ENCODE assay signal across 19 cellular contexts in genomic region chr11:34181856-34182405, GRCh38.
"Had no signal": no experiment of that assay in that cellular context is flagged by ENCODE, and none has a peak within 500 bp of the region (broad histone marks: within the 10 kb centered on the region; RNA-seq: fewer than 3 reads in every experiment).

No MANE protein-coding gene starts in this region.

- H3K4me3 Mint-ChIP-seq: natural killer cell, neural crest cell had no signal

- H3K36me3 ChIP-seq: colonic mucosa, esophagus squamous epithelium, gastrocnemius medialis, heart right ventricle, pancreas, tibial artery, upper lobe of left lung, uterus had no signal

- H3K4me3 ChIP-seq: colonic mucosa, esophagus squamous epithelium, gastrocnemius medialis, heart right ventricle, mucosa of descending colon, pancreas, tibial artery, upper lobe of left lung, uterus had no signal

- H3K4me1 ChIP-seq: colonic mucosa, pancreas, uterus had no signal

- H3K27ac Mint-ChIP-seq: natural killer cell, progenitor cell of endocrine pancreas had no signal

- H3K9me3 ChIP-seq: colonic mucosa, esophagus squamous epithelium, gastrocnemius medialis, heart right ventricle, mucosa of descending colon, pancreas, tibial artery, upper lobe of left lung, uterus had no signal

- ATAC-seq: gastrocnemius medialis, left ventricle myocardium superior, mucosa of descending colon, natural killer cell, pancreas, right cardiac atrium had no signal

- H3K36me3 Mint-ChIP-seq: natural killer cell had no signal

- H3K27ac ChIP-seq: colonic mucosa, esophagus squamous epithelium, gastrocnemius medialis, heart right ventricle, pancreas, tibial artery, upper lobe of left lung, uterus had no signal

- H3K27me3 ChIP-seq: colonic mucosa, gastrocnemius medialis, heart right ventricle, pancreas, tibial artery, upper lobe of left lung, uterus had no signal

- DNase-seq: colonic mucosa; dermis blood vessel endothelial cell; esophagus squamous epithelium; gastrocnemius medialis; heart right ventricle; islet precursor cell; left ventricle myocardium superior; mucosa of descending colon; natural killer cell; pancreas; right cardiac atrium; small intestine; stimulated activated CD4-positive, alpha-beta T cell treated with anti-CD3 and anti-CD28 coated beads, Interleukin-12 subunit alpha, Interleukin-12 subunit beta, amount 100 ng/mL, for 4 hours; stimulated activated naive CD4-positive, alpha-beta T cell treated with Interleukin-2 at 50 U/mL for 16 hours; tibial artery; upper lobe of left lung; uterus had no signal

- H3K9me3 Mint-ChIP-seq: natural killer cell, neural crest cell had no signal

- H3K27me3 Mint-ChIP-seq: progenitor cell of endocrine pancreas had no signal
